In the genomic region with DNA sequence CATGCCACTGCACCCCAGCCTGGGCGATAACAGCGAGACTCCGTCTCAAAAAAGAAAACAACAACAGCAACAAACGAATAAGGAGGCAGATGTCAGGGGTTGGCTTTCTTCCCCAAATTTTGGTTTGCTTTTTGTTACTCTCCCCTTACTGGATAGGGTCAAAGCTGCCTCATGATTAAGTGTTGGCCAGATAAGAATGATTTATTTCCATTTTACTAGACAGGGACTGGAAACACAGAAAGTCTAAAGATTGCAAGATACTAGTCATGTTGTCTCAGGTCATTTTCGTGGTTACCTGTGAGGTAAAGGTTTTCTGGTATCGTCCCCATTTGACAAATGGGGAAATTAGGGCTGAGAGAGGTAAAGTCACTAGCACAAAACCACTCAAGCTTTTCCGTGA, we compare ENCODE assay signal across 29 cellular contexts.
"Had no signal": no experiment of that assay in that cellular context is flagged by ENCODE, and none has a peak within 500 bp of the region (broad histone marks: within the 10 kb centered on the region; RNA-seq: fewer than 3 reads in every experiment).

No MANE protein-coding gene starts in this region.

- H3K27ac ChIP-seq: stomach, suprapubic skin, testis, thoracic aorta, thyroid gland, tibial artery, tibial nerve, transverse colon, upper lobe of left lung, upper lobe of right lung, uterus, vagina had no signal

- H3K36me3 ChIP-seq: stomach, suprapubic skin, thoracic aorta, thyroid gland, tibial artery, tibial nerve, transverse colon, upper lobe of left lung, upper lobe of right lung, uterus, vagina had no signal

- H3K9me3 Mint-ChIP-seq: stimulated activated effector memory CD8-positive, alpha-beta T cell treated with anti-CD3 and anti-CD28 coated beads, Interleukin-12 subunit alpha, Interleukin-12 subunit beta, amount 100 ng/mL, for 72 hours; stimulated activated naive B cell treated with anti-CD40 and anti-IgM and Interleukin-4, amounts not matched to agents 10 μg/mL and 1 μg/mL and 100 μg/mL, for 72 hours; stimulated activated naive CD8-positive, alpha-beta T cell treated with anti-CD3 and anti-CD28 coated beads, Interleukin-15, amount 100 ng/mL, for 72 hours; stimulated activated naive CD8-positive, alpha-beta T cell treated with anti-CD3 and anti-CD28 coated beads, Interleukin-15, Interleukin-2, amounts not matched to agents 100 ng/mL and 50 ng/mL, for 24 hours had no signal

- H3K36me3 Mint-ChIP-seq: stimulated activated memory B cell treated with anti-CD40 and anti-IgM and Interleukin-4, amounts not matched to agents 10 μg/mL and 1 μg/mL and 100 μg/mL, for 72 hours; stimulated activated naive B cell treated with anti-CD40 and anti-IgM and Interleukin-4, amounts not matched to agents 10 μg/mL and 1 μg/mL and 100 μg/mL, for 72 hours; type B pancreatic cell had no signal

- H3K4me3 ChIP-seq: stomach, suprapubic skin, testis, thoracic aorta, thyroid gland, tibial artery, tibial nerve, transverse colon, upper lobe of left lung, upper lobe of right lung, uterus, vagina had no signal

- H3K27me3 Mint-ChIP-seq: type B pancreatic cell had no signal

- H3K27ac Mint-ChIP-seq: stimulated activated effector memory CD8-positive, alpha-beta T cell treated with anti-CD3 and anti-CD28 coated beads, Interleukin-12 subunit alpha, Interleukin-12 subunit beta, amount 100 ng/mL, for 72 hours; stimulated activated memory B cell treated with anti-CD40 and anti-IgM and Interleukin-4, amounts not matched to agents 10 μg/mL and 1 μg/mL and 100 μg/mL, for 72 hours; stimulated activated naive B cell treated with anti-CD40 and anti-IgM and Interleukin-4, amounts not matched to agents 10 μg/mL and 1 μg/mL and 100 μg/mL, for 72 hours; stimulated activated naive CD8-positive, alpha-beta T cell treated with anti-CD3 and anti-CD28 coated beads, Interleukin-15, amount 100 ng/mL, for 72 hours; stimulated activated naive CD8-positive, alpha-beta T cell treated with anti-CD3 and anti-CD28 coated beads, Interleukin-15, Interleukin-2, amounts not matched to agents 100 ng/mL and 50 ng/mL, for 24 hours had no signal

- H3K27me3 ChIP-seq: stomach, suprapubic skin, testis, thyroid gland, tibial artery, tibial nerve, transverse colon, upper lobe of left lung, upper lobe of right lung, uterus, vagina had no signal

- H3K4me3 Mint-ChIP-seq: stimulated activated effector memory CD8-positive, alpha-beta T cell treated with anti-CD3 and anti-CD28 coated beads, Interleukin-12 subunit alpha, Interleukin-12 subunit beta, amount 100 ng/mL, for 72 hours; stimulated activated memory B cell treated with anti-CD40 and anti-IgM and Interleukin-4, amounts not matched to agents 10 μg/mL and 1 μg/mL and 100 μg/mL, for 72 hours; stimulated activated naive B cell treated with anti-CD40 and anti-IgM and Interleukin-4, amounts not matched to agents 10 μg/mL and 1 μg/mL and 100 μg/mL, for 72 hours; stimulated activated naive CD8-positive, alpha-beta T cell treated with anti-CD3 and anti-CD28 coated beads, Interleukin-15, amount 100 ng/mL, for 72 hours; stimulated activated naive CD8-positive, alpha-beta T cell treated with anti-CD3 and anti-CD28 coated beads, Interleukin-15, Interleukin-2, amounts not matched to agents 100 ng/mL and 50 ng/mL, for 24 hours; type B pancreatic cell had no signal

- H3K9me3 ChIP-seq: stomach, suprapubic skin, testis, thoracic aorta, thyroid gland, tibial artery, tibial nerve, transverse colon, upper lobe of left lung, upper lobe of right lung, uterus, vagina had no signal

- ATAC-seq: stimulated activated effector memory CD8-positive, alpha-beta T cell treated with anti-CD3 and anti-CD28 coated beads, Interleukin-12 subunit alpha, Interleukin-12 subunit beta, amount 100 ng/mL, for 72 hours; stimulated activated memory B cell treated with anti-CD40 and anti-IgM and Interleukin-4, amounts not matched to agents 10 μg/mL and 1 μg/mL and 100 μg/mL, for 72 hours; stimulated activated naive CD8-positive, alpha-beta T cell treated with anti-CD3 and anti-CD28 coated beads, Interleukin-15, Interleukin-2, amounts not matched to agents 100 U/mL and 50 U/mL, for 24 hours; upper lobe of right lung had no signal

- H3K4me1 ChIP-seq: testis, tibial artery, tibial nerve, transverse colon, upper lobe of right lung, uterus, vagina had no signal

- DNase-seq: stimulated activated CD4-positive, alpha-beta T cell treated with anti-CD3 and anti-CD28 coated beads, Interleukin-2, amount 100 ng/mL, for 48 hours; stimulated activated CD4-positive, alpha-beta T cell treated with anti-CD3 and anti-CD28 coated beads, Interleukin-4, amount 100 ng/mL, for 1 hour; stimulated activated CD4-positive, alpha-beta T cell treated with anti-CD3 and anti-CD28 coated beads, Interleukin-4, amount 100 ng/mL, for 24 hours; stimulated activated CD4-positive, alpha-beta T cell treated with anti-CD3 and anti-CD28 coated beads, Interleukin-4, amount 100 ng/mL, for 4 hours; stimulated activated CD8-positive, alpha-beta memory T cell treated with anti-CD3 and anti-CD28 coated beads, Interleukin-4, amount 100 ng/mL, for 48 hours; stimulated activated naive B cell treated with anti-CD40 and anti-IgM and Interleukin-4, amounts not matched to agents 10 μg/mL and 1 μg/mL and 100 μg/mL, for 72 hours; stimulated activated naive CD4-positive, alpha-beta T cell; stimulated activated naive CD4-positive, alpha-beta T cell treated with Interleukin-2 at 50 U/mL for 16 hours; stimulated activated naive CD8-positive, alpha-beta T cell treated with anti-CD3 and anti-CD28 coated beads, Interleukin-15, amount 100 ng/mL, for 72 hours; stimulated activated naive CD8-positive, alpha-beta T cell treated with anti-CD3 and anti-CD28 coated beads, Interleukin-15, Interleukin-2, amounts not matched to agents 100 U/mL and 50 U/mL, for 24 hours; stomach; substantia nigra; testis; thyroid gland; tibial artery; transverse colon; trophoblast cell; upper lobe of left lung; upper lobe of right lung; uterus had no signal

- H3K4me1 Mint-ChIP-seq: stimulated activated effector memory CD8-positive, alpha-beta T cell treated with anti-CD3 and anti-CD28 coated beads, Interleukin-12 subunit alpha, Interleukin-12 subunit beta, amount 100 ng/mL, for 72 hours; stimulated activated memory B cell treated with anti-CD40 and anti-IgM and Interleukin-4, amounts not matched to agents 10 μg/mL and 1 μg/mL and 100 μg/mL, for 72 hours; stimulated activated naive CD8-positive, alpha-beta T cell treated with anti-CD3 and anti-CD28 coated beads, Interleukin-15, amount 100 ng/mL, for 72 hours had no signal

- FAIRE-seq: urothelium cell line had no signal
